Comparison of ENCODE assay signal across 1 cellular context in genomic region chr4:121380448-121381147, GRCh38.
TF ChIP-seq lines count a peak whose summit lies in the region.

TSS of gene QRFPR (minus strand) at chr4:121381018. CDS start at chr4:121380647, 371 bp downstream.

TF ChIP-seq in WTC11, 78 proteins besides CTCF, POLR2A, EP300 and RAD21 (continued from another document and continues in another):
- TF ChIP-seq ARID4B (CRISPR knock-in tag; IDR thresholded peaks at IDR 0.05; ENCODE audit: borderline replicate concordance) (peak; percentile 48; the same call in 1 of the 2 replicates), MYBL2 (CRISPR knock-in tag; IDR thresholded peaks at IDR 0.05) (peak; percentile 75), FOXK1 (CRISPR knock-in tag; IDR thresholded peaks at IDR 0.05) (peak; percentile 80; the same call in 1 of the 2 replicates), ZNF423 (CRISPR knock-in tag; IDR thresholded peaks at IDR 0.05) (0 out of 2 replicates have a peak, but pooled peaks have one; percentile 15), ZNF671 (CRISPR knock-in tag; IDR thresholded peaks at IDR 0.05) (no peak), AFF4 (CRISPR knock-in tag; IDR thresholded peaks at IDR 0.05; ENCODE audit: borderline replicate concordance) (no peak), TCF7 (CRISPR knock-in tag; IDR thresholded peaks at IDR 0.05; ENCODE audit: low read depth) (peak; percentile 75; the same call in 1 of the 2 replicates), FOXJ3 (CRISPR knock-in tag; IDR thresholded peaks at IDR 0.05; ENCODE audit: borderline replicate concordance) (no peak), CREM (CRISPR knock-in tag; IDR thresholded peaks at IDR 0.05) (no peak), USF2 (CRISPR knock-in tag; IDR thresholded peaks at IDR 0.05) (no peak), USF1 (CRISPR knock-in tag; IDR thresholded peaks at IDR 0.05) (no peak), ZNF232 (CRISPR knock-in tag; IDR thresholded peaks at IDR 0.05) (no peak), JUN (CRISPR knock-in tag; IDR thresholded peaks at IDR 0.05) (no peak), MXD4 (CRISPR knock-in tag; IDR thresholded peaks at IDR 0.05; ENCODE audit: borderline replicate concordance) (no peak), ATF1 (CRISPR knock-in tag; IDR thresholded peaks at IDR 0.05) (peak; percentile 53; the same call in 1 of the 2 replicates), GABPB1 (CRISPR knock-in tag; IDR thresholded peaks at IDR 0.05) (no peak), NFYB (CRISPR knock-in tag; conservative IDR thresholded peaks at IDR 0.05; ENCODE audit: low read depth) (peak; percentile 24; the same call in 1 of the 2 replicates), ZNF263 (CRISPR knock-in tag; IDR thresholded peaks at IDR 0.05; ENCODE audit: low read depth) (0 out of 2 replicates have a peak, but pooled peaks have one; percentile 16), E2F1 (CRISPR knock-in tag; IDR thresholded peaks at IDR 0.05) (peak; percentile 75; the same call in 1 of the 2 replicates), IRF2 (CRISPR knock-in tag; IDR thresholded peaks at IDR 0.05; ENCODE audit: borderline replicate concordance, low read depth) (no peak), ELF4 (CRISPR knock-in tag; IDR thresholded peaks at IDR 0.05; ENCODE audit: low read depth) (no peak), JAZF1 (CRISPR knock-in tag; IDR thresholded peaks at IDR 0.05) (no peak), PREB (CRISPR knock-in tag; IDR thresholded peaks at IDR 0.05; ENCODE audit: borderline replicate concordance) (no peak), SP1 (CRISPR knock-in tag; conservative IDR thresholded peaks at IDR 0.05) (peak; percentile 43; the same call in 1 of the 2 replicates), KAT7 (CRISPR knock-in tag; IDR thresholded peaks at IDR 0.05; ENCODE audit: borderline replicate concordance) (peak; percentile 55; the same call in 1 of the 2 replicates)
- TF ChIP-seq, protein P1, sequence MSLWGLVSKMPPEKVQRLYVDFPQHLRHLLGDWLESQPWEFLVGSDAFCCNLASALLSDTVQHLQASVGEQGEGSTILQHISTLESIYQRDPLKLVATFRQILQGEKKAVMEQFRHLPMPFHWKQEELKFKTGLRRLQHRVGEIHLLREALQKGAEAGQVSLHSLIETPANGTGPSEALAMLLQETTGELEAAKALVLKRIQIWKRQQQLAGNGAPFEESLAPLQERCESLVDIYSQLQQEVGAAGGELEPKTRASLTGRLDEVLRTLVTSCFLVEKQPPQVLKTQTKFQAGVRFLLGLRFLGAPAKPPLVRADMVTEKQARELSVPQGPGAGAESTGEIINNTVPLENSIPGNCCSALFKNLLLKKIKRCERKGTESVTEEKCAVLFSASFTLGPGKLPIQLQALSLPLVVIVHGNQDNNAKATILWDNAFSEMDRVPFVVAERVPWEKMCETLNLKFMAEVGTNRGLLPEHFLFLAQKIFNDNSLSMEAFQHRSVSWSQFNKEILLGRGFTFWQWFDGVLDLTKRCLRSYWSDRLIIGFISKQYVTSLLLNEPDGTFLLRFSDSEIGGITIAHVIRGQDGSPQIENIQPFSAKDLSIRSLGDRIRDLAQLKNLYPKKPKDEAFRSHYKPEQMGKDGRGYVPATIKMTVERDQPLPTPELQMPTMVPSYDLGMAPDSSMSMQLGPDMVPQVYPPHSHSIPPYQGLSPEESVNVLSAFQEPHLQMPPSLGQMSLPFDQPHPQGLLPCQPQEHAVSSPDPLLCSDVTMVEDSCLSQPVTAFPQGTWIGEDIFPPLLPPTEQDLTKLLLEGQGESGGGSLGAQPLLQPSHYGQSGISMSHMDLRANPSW (CRISPR knock-in tag; conservative IDR thresholded peaks at IDR 0.05; ENCODE audit: low read depth), result no peak
- TF ChIP-seq, protein P2, sequence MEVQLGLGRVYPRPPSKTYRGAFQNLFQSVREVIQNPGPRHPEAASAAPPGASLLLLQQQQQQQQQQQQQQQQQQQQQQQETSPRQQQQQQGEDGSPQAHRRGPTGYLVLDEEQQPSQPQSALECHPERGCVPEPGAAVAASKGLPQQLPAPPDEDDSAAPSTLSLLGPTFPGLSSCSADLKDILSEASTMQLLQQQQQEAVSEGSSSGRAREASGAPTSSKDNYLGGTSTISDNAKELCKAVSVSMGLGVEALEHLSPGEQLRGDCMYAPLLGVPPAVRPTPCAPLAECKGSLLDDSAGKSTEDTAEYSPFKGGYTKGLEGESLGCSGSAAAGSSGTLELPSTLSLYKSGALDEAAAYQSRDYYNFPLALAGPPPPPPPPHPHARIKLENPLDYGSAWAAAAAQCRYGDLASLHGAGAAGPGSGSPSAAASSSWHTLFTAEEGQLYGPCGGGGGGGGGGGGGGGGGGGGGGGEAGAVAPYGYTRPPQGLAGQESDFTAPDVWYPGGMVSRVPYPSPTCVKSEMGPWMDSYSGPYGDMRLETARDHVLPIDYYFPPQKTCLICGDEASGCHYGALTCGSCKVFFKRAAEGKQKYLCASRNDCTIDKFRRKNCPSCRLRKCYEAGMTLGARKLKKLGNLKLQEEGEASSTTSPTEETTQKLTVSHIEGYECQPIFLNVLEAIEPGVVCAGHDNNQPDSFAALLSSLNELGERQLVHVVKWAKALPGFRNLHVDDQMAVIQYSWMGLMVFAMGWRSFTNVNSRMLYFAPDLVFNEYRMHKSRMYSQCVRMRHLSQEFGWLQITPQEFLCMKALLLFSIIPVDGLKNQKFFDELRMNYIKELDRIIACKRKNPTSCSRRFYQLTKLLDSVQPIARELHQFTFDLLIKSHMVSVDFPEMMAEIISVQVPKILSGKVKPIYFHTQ (CRISPR knock-in tag; IDR thresholded peaks at IDR 0.05), result no peak
- TF ChIP-seq, protein P3, sequence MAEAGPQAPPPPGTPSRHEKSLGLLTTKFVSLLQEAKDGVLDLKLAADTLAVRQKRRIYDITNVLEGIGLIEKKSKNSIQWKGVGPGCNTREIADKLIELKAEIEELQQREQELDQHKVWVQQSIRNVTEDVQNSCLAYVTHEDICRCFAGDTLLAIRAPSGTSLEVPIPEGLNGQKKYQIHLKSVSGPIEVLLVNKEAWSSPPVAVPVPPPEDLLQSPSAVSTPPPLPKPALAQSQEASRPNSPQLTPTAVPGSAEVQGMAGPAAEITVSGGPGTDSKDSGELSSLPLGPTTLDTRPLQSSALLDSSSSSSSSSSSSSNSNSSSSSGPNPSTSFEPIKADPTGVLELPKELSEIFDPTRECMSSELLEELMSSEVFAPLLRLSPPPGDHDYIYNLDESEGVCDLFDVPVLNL (CRISPR knock-in tag; IDR thresholded peaks at IDR 0.05; ENCODE audit: borderline replicate concordance, low read depth), result peak; percentile 67; the same call in 1 of the 2 replicates
- TF ChIP-seq, protein P4, sequence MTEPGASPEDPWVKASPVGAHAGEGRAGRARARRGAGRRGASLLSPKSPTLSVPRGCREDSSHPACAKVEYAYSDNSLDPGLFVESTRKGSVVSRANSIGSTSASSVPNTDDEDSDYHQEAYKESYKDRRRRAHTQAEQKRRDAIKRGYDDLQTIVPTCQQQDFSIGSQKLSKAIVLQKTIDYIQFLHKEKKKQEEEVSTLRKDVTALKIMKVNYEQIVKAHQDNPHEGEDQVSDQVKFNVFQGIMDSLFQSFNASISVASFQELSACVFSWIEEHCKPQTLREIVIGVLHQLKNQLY (CRISPR knock-in tag; IDR thresholded peaks at IDR 0.05), result 0 out of 2 replicates have a peak, but pooled peaks have one; percentile 70
- TF ChIP-seq, protein P5, sequence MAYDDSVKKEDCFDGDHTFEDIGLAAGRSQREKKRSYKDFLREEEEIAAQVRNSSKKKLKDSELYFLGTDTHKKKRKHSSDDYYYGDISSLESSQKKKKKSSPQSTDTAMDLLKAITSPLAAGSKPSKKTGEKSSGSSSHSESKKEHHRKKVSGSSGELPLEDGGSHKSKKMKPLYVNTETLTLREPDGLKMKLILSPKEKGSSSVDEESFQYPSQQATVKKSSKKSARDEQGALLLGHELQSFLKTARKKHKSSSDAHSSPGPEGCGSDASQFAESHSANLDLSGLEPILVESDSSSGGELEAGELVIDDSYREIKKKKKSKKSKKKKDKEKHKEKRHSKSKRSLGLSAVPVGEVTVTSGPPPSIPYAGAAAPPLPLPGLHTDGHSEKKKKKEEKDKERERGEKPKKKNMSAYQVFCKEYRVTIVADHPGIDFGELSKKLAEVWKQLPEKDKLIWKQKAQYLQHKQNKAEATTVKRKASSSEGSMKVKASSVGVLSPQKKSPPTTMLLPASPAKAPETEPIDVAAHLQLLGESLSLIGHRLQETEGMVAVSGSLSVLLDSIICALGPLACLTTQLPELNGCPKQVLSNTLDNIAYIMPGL (CRISPR knock-in tag; IDR thresholded peaks at IDR 0.05), result peak; percentile 87; the same call in 1 of the 2 replicates
